ENCODE assay signal across 11 cellular contexts in genomic region chr13:24223341-24224231, GRCh38.
A peak's percentile ranks its signal among the peaks of the same experiment; 100 is the strongest.
DNase-seq lines count a peak whose midpoint lies in the region; ATAC-seq and TF ChIP-seq lines count a peak whose summit lies in the region.
"Had no signal": no experiment of that assay in that cellular context is flagged by ENCODE, and none has a peak within 500 bp of the region (broad histone marks: within the 10 kb centered on the region; RNA-seq: fewer than 3 reads in every experiment).

No MANE protein-coding gene starts in this region.

- H3K27me3 Mint-ChIP-seq in CD8-positive, alpha-beta T cell (ENCODE audit: low read depth): no peaks in the 10 kb centered on the region
- no peaks in the 10 kb centered on the region for H3K27me3 Mint-ChIP-seq in IgD-negative memory B cell
- H3K27me3 Mint-ChIP-seq: brain had no signal

- WGBS in prostate gland: 92% methylated on average over 42 of the region's 42 CpGs

- peaks cover 14% of the 10 kb centered on the region for H3K4me1 ChIP-seq in CD8-positive, alpha-beta T cell (ENCODE audit: insufficient read depth, low read length)
- H3K4me1 ChIP-seq in lower lobe of right lung (peaks cover 27% of the 10 kb centered on the region), prostate gland (replicated peaks) (no peaks in the 10 kb centered on the region)

- peak; percentile 28 for ATAC-seq in CD8-positive, alpha-beta T cell
- ATAC-seq in GM19035 (IDR thresholded peaks at IDR 0.05; ENCODE audit: unreplicated experiment) (peak; percentile 45), lower lobe of right lung (peak in 1 of 2 donors; percentile 18), GM21381 (IDR thresholded peaks at IDR 0.05; ENCODE audit: unreplicated experiment) (no peak), GM19397 (IDR thresholded peaks at IDR 0.05; ENCODE audit: unreplicated experiment) (no peak)

- no peaks in the 10 kb centered on the region for H3K36me3 Mint-ChIP-seq in CD8-positive, alpha-beta T cell
- no peaks in the 10 kb centered on the region for H3K36me3 Mint-ChIP-seq in IgD-negative memory B cell
- H3K36me3 Mint-ChIP-seq: brain had no signal

- TF ChIP-seq CTCF in CD8-positive, alpha-beta T cell (IDR thresholded peaks at IDR 0.05): no peak
- TF ChIP-seq CTCF in lower lobe of right lung (IDR thresholded peaks at IDR 0.05) (no peak), prostate gland (IDR thresholded peaks at IDR 0.05) (no peak)

- POLR2A ChIA-PET in CD8-positive, alpha-beta T cell (lab: Charles Lee): no interaction called here

- H3K27ac Mint-ChIP-seq in CD8-positive, alpha-beta T cell: peak overlapping the region; percentile 82
- H3K27ac Mint-ChIP-seq in IgD-negative memory B cell: peak overlapping the region; percentile 76 to 93 (median 87)

- CTCF ChIA-PET in CD8-positive, alpha-beta T cell (lab: Charles Lee): interaction anchor here (1.8 to 8.0 kb wide), 2 partner anchors 28 to 169 kb away, joined by 4 to 59 read pairs; no protein-coding TSS in a partner anchor

- H3K4me3 ChIP-seq in CD8-positive, alpha-beta T cell (ENCODE audit: low read depth, low read length): peak overlapping the region; percentile 50
- H3K4me3 ChIP-seq in lower lobe of right lung (peak overlapping the region; percentile 17), prostate gland (no peak overlapping the region)

- H3K27ac ChIP-seq in CD8-positive, alpha-beta T cell (ENCODE audit: low read depth, low read length): peak overlapping the region; percentile 18
- H3K27ac ChIP-seq in lower lobe of right lung (peak overlapping the region; percentile 34), prostate gland (no peak overlapping the region)

- TF ChIP-seq POLR2A in prostate gland (IDR thresholded peaks at IDR 0.05): no peak

- peak in 1 of 7 experiments; percentile 25 for DNase-seq in CD8-positive, alpha-beta T cell
- DNase-seq in lower lobe of right lung: no peak
- DNase-seq in prostate gland (ENCODE audit: low spot score): no peak
- DNase-seq in RKO (ENCODE audit: low spot score): no peak
- DNase-seq: COR-L47, NCI-H526 had no signal

- peaks cover 22% of the 10 kb centered on the region for H3K4me1 Mint-ChIP-seq in CD8-positive, alpha-beta T cell (ENCODE audit: low read depth)
- H3K4me1 Mint-ChIP-seq in IgD-negative memory B cell: peaks cover 22 to 31% (median 30%) of the 10 kb centered on the region in 3 donors

- H3K9me3 Mint-ChIP-seq in CD8-positive, alpha-beta T cell: no peaks in the 10 kb centered on the region
- no peaks in the 10 kb centered on the region for H3K9me3 Mint-ChIP-seq in IgD-negative memory B cell
- H3K9me3 Mint-ChIP-seq: brain had no signal

- no peaks in the 10 kb centered on the region for H3K9me3 ChIP-seq in CD8-positive, alpha-beta T cell (ENCODE audit: low read length)
- no peaks in the 10 kb centered on the region for H3K9me3 ChIP-seq in lower lobe of right lung
- H3K9me3 ChIP-seq in prostate gland: no peaks in the 10 kb centered on the region

- intact Hi-C loops in CD8-positive, alpha-beta T cell (cut with DNase I, micrococcal nuclease): loop anchor here (5.0 to 10.0 kb wide), 3 partner anchors 61 to 649 kb away; partner anchors contain the start of genes SPATA13 (in 2 of the 2), MIPEP (in 1 of the 2) and TNFRSF19 (in 1 of the 2)
- intact Hi-C loops in lower lobe of right lung (cut with DNase I) (loop anchor here (10.0 kb wide), 2 partner anchors 169 to 199 kb away; no protein-coding TSS in a partner anchor), prostate gland (cut with DNase I) (no loop called here)

- no peaks in the 10 kb centered on the region for H3K36me3 ChIP-seq in CD8-positive, alpha-beta T cell (ENCODE audit: insufficient read depth, low read length)
- peaks cover 14% of the 10 kb centered on the region for H3K36me3 ChIP-seq in lower lobe of right lung
- H3K36me3 ChIP-seq in prostate gland: peaks cover 0 to 4% of the 10 kb centered on the region in 2 donors

- H3K4me3 Mint-ChIP-seq in CD8-positive, alpha-beta T cell: peak overlapping the region; percentile 84
- peak overlapping the region; percentile 92 to 97 (median 94) for H3K4me3 Mint-ChIP-seq in IgD-negative memory B cell
- H3K4me3 Mint-ChIP-seq: brain had no signal

- H3K27me3 ChIP-seq in CD8-positive, alpha-beta T cell (ENCODE audit: insufficient read depth, low read length): no peaks in the 10 kb centered on the region
- H3K27me3 ChIP-seq in lower lobe of right lung (ENCODE audit: low read depth): no peaks in the 10 kb centered on the region
- no peaks in the 10 kb centered on the region for H3K27me3 ChIP-seq in prostate gland (replicated peaks; ENCODE audit: insufficient read depth)

Comparison
In these comparisons a context has a peak if more than half of its experiments do, and no peak if none do; other contexts are left out.
1. ATAC-seq: peak in CD8-positive, alpha-beta T cell (single experiment) and GM19035 (single experiment); none in GM21381 (single experiment) and GM19397 (single experiment).
2. H3K27ac ChIP-seq: peak in CD8-positive, alpha-beta T cell (single experiment) and lower lobe of right lung (single experiment); none in prostate gland (0 of 2).
3. H3K4me3 ChIP-seq: peak in CD8-positive, alpha-beta T cell (single experiment) and lower lobe of right lung (single experiment); none in prostate gland (0 of 2).